Comparison of ENCODE assay signal across 1 cellular context in the genomic region with DNA sequence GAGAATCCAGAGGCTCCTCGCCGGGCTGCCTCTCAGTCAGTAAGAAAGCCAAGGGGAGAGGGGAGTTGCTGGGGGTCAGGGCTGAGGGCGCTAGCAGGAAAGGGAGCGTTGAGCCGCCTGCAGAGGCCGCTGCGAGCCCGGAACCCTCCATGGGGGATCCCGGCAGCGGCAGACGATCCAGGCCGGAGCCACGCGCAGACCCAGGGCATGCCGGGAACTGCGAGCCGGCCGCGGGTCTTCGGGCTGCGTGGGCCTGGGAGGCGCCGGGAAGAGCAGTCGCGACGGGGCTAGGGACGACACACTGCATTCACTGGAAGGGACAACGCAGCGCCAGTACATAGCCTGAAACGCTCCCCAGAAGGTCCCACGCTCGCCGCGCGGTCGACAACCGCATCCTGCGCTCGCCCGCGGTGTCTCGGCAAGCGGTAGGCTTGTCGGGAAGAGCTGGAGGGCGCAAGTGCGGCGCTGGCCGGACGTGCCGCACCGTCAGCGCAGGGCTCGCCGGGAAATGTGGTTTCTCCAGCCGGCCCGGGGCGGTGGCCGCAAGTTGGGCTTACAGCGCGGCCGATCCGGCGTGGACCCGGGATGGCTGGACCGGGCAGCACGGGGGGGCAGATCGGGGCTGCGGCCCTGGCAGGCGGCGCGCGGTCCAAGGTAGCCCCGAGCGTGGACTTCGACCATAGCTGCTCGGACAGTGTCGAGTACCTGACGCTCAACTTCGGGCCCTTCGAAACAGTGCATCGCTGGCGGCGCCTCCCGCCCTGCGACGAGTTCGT.
TF ChIP-seq lines count a peak whose summit lies in the region.

LZTR1 (plus strand) TSS at position 511 of the 776 bp plus-strand sequence; CDS start at position 586, 75 bp downstream.

TF ChIP-seq in HepG2, 621 proteins besides CTCF, POLR2A, EP300 and RAD21 (continued from another document and continues in another):
- TF ChIP-seq, protein P1, sequence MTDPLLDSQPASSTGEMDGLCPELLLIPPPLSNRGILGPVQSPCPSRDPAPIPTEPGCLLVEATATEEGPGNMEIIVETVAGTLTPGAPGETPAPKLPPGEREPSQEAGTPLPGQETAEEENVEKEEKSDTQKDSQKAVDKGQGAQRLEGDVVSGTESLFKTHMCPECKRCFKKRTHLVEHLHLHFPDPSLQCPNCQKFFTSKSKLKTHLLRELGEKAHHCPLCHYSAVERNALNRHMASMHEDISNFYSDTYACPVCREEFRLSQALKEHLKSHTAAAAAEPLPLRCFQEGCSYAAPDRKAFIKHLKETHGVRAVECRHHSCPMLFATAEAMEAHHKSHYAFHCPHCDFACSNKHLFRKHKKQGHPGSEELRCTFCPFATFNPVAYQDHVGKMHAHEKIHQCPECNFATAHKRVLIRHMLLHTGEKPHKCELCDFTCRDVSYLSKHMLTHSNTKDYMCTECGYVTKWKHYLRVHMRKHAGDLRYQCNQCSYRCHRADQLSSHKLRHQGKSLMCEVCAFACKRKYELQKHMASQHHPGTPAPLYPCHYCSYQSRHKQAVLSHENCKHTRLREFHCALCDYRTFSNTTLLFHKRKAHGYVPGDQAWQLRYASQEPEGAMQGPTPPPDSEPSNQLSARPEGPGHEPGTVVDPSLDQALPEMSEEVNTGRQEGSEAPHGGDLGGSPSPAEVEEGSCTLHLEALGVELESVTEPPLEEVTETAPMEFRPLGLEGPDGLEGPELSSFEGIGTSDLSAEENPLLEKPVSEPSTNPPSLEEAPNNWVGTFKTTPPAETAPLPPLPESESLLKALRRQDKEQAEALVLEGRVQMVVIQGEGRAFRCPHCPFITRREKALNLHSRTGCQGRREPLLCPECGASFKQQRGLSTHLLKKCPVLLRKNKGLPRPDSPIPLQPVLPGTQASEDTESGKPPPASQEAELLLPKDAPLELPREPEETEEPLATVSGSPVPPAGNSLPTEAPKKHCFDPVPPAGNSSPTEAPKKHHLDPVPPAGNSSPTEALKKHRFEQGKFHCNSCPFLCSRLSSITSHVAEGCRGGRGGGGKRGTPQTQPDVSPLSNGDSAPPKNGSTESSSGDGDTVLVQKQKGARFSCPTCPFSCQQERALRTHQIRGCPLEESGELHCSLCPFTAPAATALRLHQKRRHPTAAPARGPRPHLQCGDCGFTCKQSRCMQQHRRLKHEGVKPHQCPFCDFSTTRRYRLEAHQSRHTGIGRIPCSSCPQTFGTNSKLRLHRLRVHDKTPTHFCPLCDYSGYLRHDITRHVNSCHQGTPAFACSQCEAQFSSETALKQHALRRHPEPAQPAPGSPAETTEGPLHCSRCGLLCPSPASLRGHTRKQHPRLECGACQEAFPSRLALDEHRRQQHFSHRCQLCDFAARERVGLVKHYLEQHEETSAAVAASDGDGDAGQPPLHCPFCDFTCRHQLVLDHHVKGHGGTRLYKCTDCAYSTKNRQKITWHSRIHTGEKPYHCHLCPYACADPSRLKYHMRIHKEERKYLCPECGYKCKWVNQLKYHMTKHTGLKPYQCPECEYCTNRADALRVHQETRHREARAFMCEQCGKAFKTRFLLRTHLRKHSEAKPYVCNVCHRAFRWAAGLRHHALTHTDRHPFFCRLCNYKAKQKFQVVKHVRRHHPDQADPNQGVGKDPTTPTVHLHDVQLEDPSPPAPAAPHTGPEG (CRISPR knock-in tag; IDR thresholded peaks at IDR 0.05) = peak; percentile 86; the same call in 1 of the 2 replicates
- TF ChIP-seq SMYD3 (CRISPR knock-in tag; IDR thresholded peaks at IDR 0.05) = peak; percentile 85; the same call in 1 of the 2 replicates
- TF ChIP-seq ZNF530 (CRISPR knock-in tag; IDR thresholded peaks at IDR 0.05; ENCODE audit: low read depth) = 0 out of 2 replicates have a peak, but pooled peaks have one; percentile 59
- peak; percentile 94 for TF ChIP-seq HNRNPLL (IDR thresholded peaks at IDR 0.05; ENCODE audit: low read depth, low read length, poor library complexity, severe bottlenecking)
- TF ChIP-seq HHEX (CRISPR knock-in tag; IDR thresholded peaks at IDR 0.05) = no peak
- peak; percentile 84; the same call in 1 of the 2 replicates for TF ChIP-seq ZNF543 (CRISPR knock-in tag; IDR thresholded peaks at IDR 0.05)
- TF ChIP-seq JDP2 (CRISPR knock-in tag; IDR thresholded peaks at IDR 0.05; ENCODE audit: borderline replicate concordance) = no peak
- TF ChIP-seq ETV6 (CRISPR knock-in tag; conservative IDR thresholded peaks at IDR 0.05) = peak; percentile 72; the same call in 1 of the 2 replicates
- peak; percentile 81; the same call in 1 of the 2 replicates for TF ChIP-seq ZBTB38 (CRISPR knock-in tag; IDR thresholded peaks at IDR 0.05)
- peak; percentile 87 for TF ChIP-seq ESRRA (CRISPR knock-in tag; IDR thresholded peaks at IDR 0.05; ENCODE audit: low read depth)
- peak; percentile 29; the same call in 1 of the 2 replicates for TF ChIP-seq ZMYM3 (CRISPR knock-in tag; IDR thresholded peaks at IDR 0.05)
- TF ChIP-seq ZNF607 (CRISPR knock-in tag; IDR thresholded peaks at IDR 0.05; ENCODE audit: borderline replicate concordance) = peak; percentile 97
- TF ChIP-seq ZNF766 (CRISPR knock-in tag; IDR thresholded peaks at IDR 0.05; ENCODE audit: borderline replicate concordance) = peak; percentile 86; the same call in 1 of the 2 replicates
- TF ChIP-seq DDIT3 (CRISPR knock-in tag; IDR thresholded peaks at IDR 0.05) = no peak
- TF ChIP-seq, protein P2, sequence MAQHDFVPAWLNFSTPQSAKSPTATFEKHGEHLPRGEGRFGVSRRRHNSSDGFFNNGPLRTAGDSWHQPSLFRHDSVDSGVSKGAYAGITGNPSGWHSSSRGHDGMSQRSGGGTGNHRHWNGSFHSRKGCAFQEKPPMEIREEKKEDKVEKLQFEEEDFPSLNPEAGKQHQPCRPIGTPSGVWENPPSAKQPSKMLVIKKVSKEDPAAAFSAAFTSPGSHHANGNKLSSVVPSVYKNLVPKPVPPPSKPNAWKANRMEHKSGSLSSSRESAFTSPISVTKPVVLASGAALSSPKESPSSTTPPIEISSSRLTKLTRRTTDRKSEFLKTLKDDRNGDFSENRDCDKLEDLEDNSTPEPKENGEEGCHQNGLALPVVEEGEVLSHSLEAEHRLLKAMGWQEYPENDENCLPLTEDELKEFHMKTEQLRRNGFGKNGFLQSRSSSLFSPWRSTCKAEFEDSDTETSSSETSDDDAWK (CRISPR knock-in tag; IDR thresholded peaks at IDR 0.05) = no peak
- TF ChIP-seq, protein P3, sequence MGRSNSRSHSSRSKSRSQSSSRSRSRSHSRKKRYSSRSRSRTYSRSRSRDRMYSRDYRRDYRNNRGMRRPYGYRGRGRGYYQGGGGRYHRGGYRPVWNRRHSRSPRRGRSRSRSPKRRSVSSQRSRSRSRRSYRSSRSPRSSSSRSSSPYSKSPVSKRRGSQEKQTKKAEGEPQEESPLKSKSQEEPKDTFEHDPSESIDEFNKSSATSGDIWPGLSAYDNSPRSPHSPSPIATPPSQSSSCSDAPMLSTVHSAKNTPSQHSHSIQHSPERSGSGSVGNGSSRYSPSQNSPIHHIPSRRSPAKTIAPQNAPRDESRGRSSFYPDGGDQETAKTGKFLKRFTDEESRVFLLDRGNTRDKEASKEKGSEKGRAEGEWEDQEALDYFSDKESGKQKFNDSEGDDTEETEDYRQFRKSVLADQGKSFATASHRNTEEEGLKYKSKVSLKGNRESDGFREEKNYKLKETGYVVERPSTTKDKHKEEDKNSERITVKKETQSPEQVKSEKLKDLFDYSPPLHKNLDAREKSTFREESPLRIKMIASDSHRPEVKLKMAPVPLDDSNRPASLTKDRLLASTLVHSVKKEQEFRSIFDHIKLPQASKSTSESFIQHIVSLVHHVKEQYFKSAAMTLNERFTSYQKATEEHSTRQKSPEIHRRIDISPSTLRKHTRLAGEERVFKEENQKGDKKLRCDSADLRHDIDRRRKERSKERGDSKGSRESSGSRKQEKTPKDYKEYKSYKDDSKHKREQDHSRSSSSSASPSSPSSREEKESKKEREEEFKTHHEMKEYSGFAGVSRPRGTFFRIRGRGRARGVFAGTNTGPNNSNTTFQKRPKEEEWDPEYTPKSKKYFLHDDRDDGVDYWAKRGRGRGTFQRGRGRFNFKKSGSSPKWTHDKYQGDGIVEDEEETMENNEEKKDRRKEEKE (IDR thresholded peaks at IDR 0.05) = no peak
- TF ChIP-seq, protein P4, sequence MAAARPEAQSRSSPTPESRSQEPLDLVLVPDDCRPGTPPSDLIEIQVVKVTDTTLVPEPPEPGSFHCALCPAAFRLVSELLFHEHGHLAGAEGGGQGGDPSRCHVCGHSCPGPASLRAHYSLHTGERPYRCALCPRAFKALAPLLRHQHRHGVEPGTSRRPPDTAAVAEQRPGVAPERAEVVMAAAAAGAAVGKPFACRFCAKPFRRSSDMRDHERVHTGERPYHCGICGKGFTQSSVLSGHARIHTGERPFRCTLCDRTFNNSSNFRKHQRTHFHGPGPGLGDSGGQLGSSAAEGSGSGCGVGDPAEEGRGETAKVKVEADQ (CRISPR knock-in tag; IDR thresholded peaks at IDR 0.05; ENCODE audit: borderline replicate concordance) = peak; percentile 97
- TF ChIP-seq ZNF501 (CRISPR knock-in tag; IDR thresholded peaks at IDR 0.05) = peak; percentile 98
- no peak for TF ChIP-seq MBNL3 (CRISPR knock-in tag; conservative IDR thresholded peaks at IDR 0.05)
- TF ChIP-seq AHR (CRISPR knock-in tag; IDR thresholded peaks at IDR 0.05) = 0 out of 2 replicates have a peak, but pooled peaks have one; percentile 52
- TF ChIP-seq ZNF207 (IDR thresholded peaks at IDR 0.05; ENCODE audit: borderline replicate concordance) = no peak
- peak; percentile 100 for TF ChIP-seq RBFOX2 (IDR thresholded peaks at IDR 0.05; ENCODE audit: low read depth, low read length)
- TF ChIP-seq ZNF251 (CRISPR knock-in tag; IDR thresholded peaks at IDR 0.05) = peak; percentile 78; the same call in 1 of the 2 replicates
- TF ChIP-seq ZBED4 (CRISPR knock-in tag; IDR thresholded peaks at IDR 0.05; ENCODE audit: borderline replicate concordance) = peak; percentile 81; the same call in 1 of the 2 replicates
- TF ChIP-seq KLF9 (CRISPR knock-in tag; IDR thresholded peaks at IDR 0.05; ENCODE audit: low read depth) = no peak
- peak; percentile 96; the same call in 1 of the 2 replicates for TF ChIP-seq ZNF34 (CRISPR knock-in tag; IDR thresholded peaks at IDR 0.05; ENCODE audit: borderline replicate concordance)
- peak; percentile 87 for TF ChIP-seq MEIS2 (CRISPR knock-in tag; IDR thresholded peaks at IDR 0.05)
- TF ChIP-seq ERF (CRISPR knock-in tag; IDR thresholded peaks at IDR 0.05) = peak; percentile 88; the same call in 1 of the 2 replicates
- TF ChIP-seq, protein P5, sequence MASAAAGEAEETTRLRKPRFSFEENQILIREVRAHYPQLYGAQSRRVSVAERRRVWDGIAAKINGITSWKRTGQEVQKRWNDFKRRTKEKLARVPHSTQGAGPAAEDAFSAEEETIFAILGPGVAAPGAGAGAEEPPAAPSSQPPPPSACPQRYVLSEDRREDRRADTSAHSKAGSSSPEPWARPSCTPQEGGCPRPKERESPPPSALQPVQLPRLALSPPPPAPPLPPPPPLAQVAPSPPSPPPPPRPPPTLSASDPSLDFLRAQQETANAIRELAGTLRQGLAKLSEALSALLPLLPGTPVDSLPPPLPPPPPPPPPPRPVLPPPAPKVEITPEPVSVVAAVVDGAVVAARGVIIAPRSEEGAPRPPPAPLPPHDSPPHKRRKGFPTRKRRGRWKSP (CRISPR knock-in tag; IDR thresholded peaks at IDR 0.05) = peak; percentile 97; the same call in 1 of the 2 replicates
- TF ChIP-seq FOSL1 (CRISPR knock-in tag; IDR thresholded peaks at IDR 0.05; ENCODE audit: borderline replicate concordance) = no peak
- TF ChIP-seq POLR2AphosphoS2 (IDR thresholded peaks at IDR 0.05; ENCODE audit: low read depth, low read length) = 0 out of 2 replicates have a peak, but pooled peaks have one; percentile 41
- no peak for TF ChIP-seq RFX1 (IDR thresholded peaks at IDR 0.05)
- TF ChIP-seq PRDM4 (CRISPR knock-in tag; IDR thresholded peaks at IDR 0.05; ENCODE audit: borderline replicate concordance) = no peak
- TF ChIP-seq MYNN (CRISPR knock-in tag; IDR thresholded peaks at IDR 0.05; ENCODE audit: low read depth) = no peak; the same call in 1 of the 2 replicates
- TF ChIP-seq SUZ12 (IDR thresholded peaks at IDR 0.05; ENCODE audit: low read depth, low read length) = peak; percentile 55
